Comparison of ENCODE assay signal across 10 cellular contexts in the genomic region with DNA sequence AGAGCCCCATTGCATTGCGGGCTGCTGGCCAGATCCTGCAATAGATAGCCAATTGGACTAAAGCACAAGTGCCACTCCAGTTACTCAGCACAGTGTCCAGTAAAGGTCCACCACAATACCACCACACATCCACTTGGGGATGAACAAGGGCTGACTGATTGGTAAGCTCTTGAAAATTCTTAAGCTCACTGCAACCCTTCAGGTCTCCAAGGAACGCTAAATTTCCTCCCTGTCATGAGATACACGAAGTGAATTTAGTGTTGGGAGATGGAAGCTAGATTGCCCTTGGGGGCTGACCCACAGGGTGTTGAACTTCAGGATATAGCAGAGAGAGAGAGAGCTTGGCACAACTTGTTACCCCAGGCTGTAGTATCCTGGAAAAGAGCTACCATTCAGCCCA. TPM values are rescaled to one million over a fixed set of nuclear protein-coding genes. Genes with fewer than 3 reads are reported as not detected.
"Had no signal": no experiment of that assay in that cellular context is flagged by ENCODE, and none has a peak within 500 bp of the region (broad histone marks: within the 10 kb centered on the region; RNA-seq: fewer than 3 reads in every experiment).

No MANE protein-coding gene starts in this region.

- H2AFZ ChIP-seq: GM23338 had no signal

- H3K4me2 ChIP-seq: GM23338 had no signal

- FAIRE-seq: H1, H54, K562 had no signal

- ATAC-seq: GM23338, K562 had no signal

- H3K27ac ChIP-seq: HL-60 had no signal

- H3K4me3 ChIP-seq: GM23338, K562 had no signal

- DNase-seq: H9, HCEC 1CT, IMR-90, KG1 had no signal

RNA-seq across cellular contexts. Expression of a gene that starts 9.8 kb away (rescaled TPM):
- total RNA-seq: HT1080, IMR-90, K562 had no signal
- polyA plus RNA-seq: IMR-90, K562 had no signal

RNA-seq across cellular contexts. Expression of a gene that starts 39.9 kb away (rescaled TPM):
- total RNA-seq: H1, H9, HT1080, IMR-90, K562 had no signal
- polyA plus RNA-seq: GM23338, IMR-90 had no signal
